8 cellular contexts compared by ENCODE assay signal in the genomic region with DNA sequence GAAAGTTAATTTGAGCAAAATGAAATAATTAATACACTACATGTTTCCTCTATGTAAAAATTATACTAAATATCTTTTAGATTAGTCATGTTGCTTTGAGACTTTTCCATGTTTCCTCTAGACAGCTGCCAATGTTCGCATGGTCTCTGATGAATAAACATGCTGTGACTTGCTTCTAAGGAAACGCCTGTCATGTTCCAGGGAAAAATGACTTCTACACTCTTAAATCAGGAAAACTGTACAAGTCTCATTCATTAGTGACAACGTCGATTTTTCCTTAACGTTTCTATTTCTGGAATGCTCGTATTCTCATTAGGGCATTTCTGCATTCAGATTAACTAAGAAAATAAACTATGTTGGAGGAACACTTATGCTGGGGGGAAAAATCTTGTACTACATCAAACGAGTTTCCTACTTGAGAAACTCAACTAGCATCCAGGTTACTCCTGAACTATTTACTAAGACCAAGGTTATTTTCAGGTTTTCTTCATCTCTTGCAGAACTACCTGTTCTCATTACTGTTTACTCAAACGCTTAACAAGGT. TPM values are rescaled to one million over a fixed set of nuclear protein-coding genes. Genes with fewer than 3 reads are reported as not detected.
A peak's percentile ranks its signal among the peaks of the same experiment; 100 is the strongest.
DNase-seq lines count a peak whose midpoint lies in the region; ATAC-seq and TF ChIP-seq lines count a peak whose summit lies in the region.

No MANE protein-coding gene starts in this region.

- no peaks in the 10 kb centered on the region for H3K36me3 ChIP-seq in A673 (ENCODE audit: insufficient read depth, low read length, poor library complexity, severe bottlenecking)
- no peaks in the 10 kb centered on the region for H3K36me3 ChIP-seq in HEK293 (ENCODE audit: control insufficient read depth in 2 of 2, insufficient read depth in 1 of 2, low read length in 2 of 2)
- H3K36me3 ChIP-seq in mammary epithelial cell (ENCODE audit: insufficient read depth, low read length): no peaks in the 10 kb centered on the region

- TF ChIP-seq CTCF in A673 (conservative IDR thresholded peaks at IDR 0.05; ENCODE audit: low read depth, low read length) (no peak), HEK293 (tag by site-specific recombination; IDR thresholded peaks at IDR 0.05) (no peak), mammary epithelial cell (conservative IDR thresholded peaks at IDR 0.05 in 1 of 2, IDR thresholded peaks at IDR 0.05 in 1 of 2; ENCODE audit: extremely low read depth in 1 of 2, insufficient read depth in 1 of 2, low read depth in 1 of 2, low read length in 2 of 2) (no peak), mesothelial cell of epicardium (IDR thresholded peaks at IDR 0.05; ENCODE audit: unreplicated experiment) (no peak)

- H3K79me2 ChIP-seq in mammary epithelial cell (ENCODE audit: insufficient read depth, low read length): peaks cover 52% of the 10 kb centered on the region

- peak overlapping the region; percentile 97 for H3K4me3 Mint-ChIP-seq in mesothelial cell of epicardium

- dilution Hi-C loops in mammary epithelial cell (cut with HindIII; ENCODE audit: low sequenced_read_pairs): loop anchor here (25.0 kb wide), 1 partner anchor 147 kb away; no protein-coding TSS in a partner anchor

- H3K27ac Mint-ChIP-seq in mesothelial cell of epicardium: peak overlapping the region; percentile 96

- no peaks in the 10 kb centered on the region for H4K20me1 ChIP-seq in mammary epithelial cell (ENCODE audit: insufficient read depth, low read length)

- in situ Hi-C loops in mammary epithelial cell (cut with MboI; ENCODE audit: low sequenced_read_pairs in 2 of 2): loop anchor here in 1 of 2 donors (5.0 to 25.0 kb wide), 2 partner anchors 72 to 103 kb away; no protein-coding TSS in a partner anchor

- peak overlapping the region; percentile 93 for H3K9ac ChIP-seq in mammary epithelial cell (ENCODE audit: insufficient read depth, low read length)

- ATAC-seq in activated CD4-positive, CD25-positive, alpha-beta regulatory T cell treated with anti-CD3 and anti-CD28 coated beads, Interleukin-2, amount 50 U/mL, for 24 hours: no peak
- no peak for ATAC-seq in GM18907 (IDR thresholded peaks at IDR 0.05; ENCODE audit: unreplicated experiment)

- peaks cover 11% of the 10 kb centered on the region for H3K27me3 Mint-ChIP-seq in mesothelial cell of epicardium (ENCODE audit: low read depth)

- DNase-seq in A673 (ENCODE audit: low spot score) (peak; percentile 44), mammary epithelial cell (peak; percentile 86), mesothelial cell of epicardium (ENCODE audit: low spot score in 2 of 2, unreplicated experiment in 2 of 2) (no peak), NCI-H128 (lab: John Stamatoyannopoulos, UW; ENCODE audit: unreplicated experiment) (no peak), KG1 (lab: John Stamatoyannopoulos, UW) (no peak)

- H2AFZ ChIP-seq in mammary epithelial cell (ENCODE audit: low read depth, low read length): peak overlapping the region; percentile 73

- peak overlapping the region; percentile 91 for H3K4me2 ChIP-seq in mammary epithelial cell (ENCODE audit: insufficient read depth, low read depth, low read length)

- intact Hi-C loops in A673 (cut with micrococcal nuclease; ENCODE audit: unreplicated experiment) (loop anchor here (2.0 to 5.0 kb wide), 3 partner anchors 57 to 103 kb away; no protein-coding TSS in a partner anchor), mammary epithelial cell (cut with micrococcal nuclease) (loop anchor here (1.0 to 5.0 kb wide), 3 partner anchors 57 to 153 kb away; no protein-coding TSS in a partner anchor)

- WGBS in mammary epithelial cell (ENCODE audit: low coverage, missing lambda C conversion rate): 2% methylated on average over 8 of the region's 8 CpGs

- H3K27ac ChIP-seq in A673 (ENCODE audit: low read depth, low read length, poor library complexity, severe bottlenecking): no peak overlapping the region
- no peak overlapping the region for H3K27ac ChIP-seq in HEK293 (ENCODE audit: extremely low read depth, low read depth, low read length)
- H3K27ac ChIP-seq in mammary epithelial cell (ENCODE audit: insufficient read depth, low read depth, low read length): peak overlapping the region; percentile 82

- H3K36me3 Mint-ChIP-seq in mesothelial cell of epicardium: no peaks in the 10 kb centered on the region

- peaks cover 59% of the 10 kb centered on the region for H3K4me1 Mint-ChIP-seq in mesothelial cell of epicardium

- H3K4me1 ChIP-seq in A673 (ENCODE audit: insufficient read depth, low read length, poor library complexity, severe bottlenecking) (peaks cover 31% of the 10 kb centered on the region), HEK293 (ENCODE audit: control insufficient read depth, insufficient read depth, low read length) (peaks cover 21% of the 10 kb centered on the region), mammary epithelial cell (ENCODE audit: insufficient read depth, low read length) (peaks cover 18% of the 10 kb centered on the region)

- POLR2A ChIA-PET in A673 (lab: Charles Lee; ENCODE audit: low non-redundant PET): no interaction called here
- POLR2A ChIA-PET in HEK293 (lab: Yijun Ruan, JAX): no interaction called here

- CTCF ChIA-PET in A673 (lab: Charles Lee) (no interaction called here), HEK293 (lab: Yijun Ruan, JAX) (interaction anchor here (0.6 to 2.8 kb wide), 2 partner anchors 40 to 73 kb away, joined by 3 to 21 read pairs; no protein-coding TSS in a partner anchor), mammary epithelial cell (lab: Charles Lee; ENCODE audit: low non-redundant PET) (no interaction called here)

- H3K27me3 ChIP-seq in A673 (replicated peaks; ENCODE audit: insufficient read depth, low read depth, low read length, poor library complexity) (no peaks in the 10 kb centered on the region), mammary epithelial cell (ENCODE audit: insufficient read depth, low read length) (no peaks in the 10 kb centered on the region)

- no TSS peak for BruUV-seq in A673 (replicated peaks; lab: Mats Ljungman, UMichigan)
- no TSS peak for BruUV-seq in mammary epithelial cell (replicated peaks; lab: Mats Ljungman, UMichigan)

- no peaks in the 10 kb centered on the region for H3K9me3 Mint-ChIP-seq in mesothelial cell of epicardium

- peak overlapping the region; percentile 80 for H3K4me3 ChIP-seq in A673 (ENCODE audit: low read depth, low read length, poor library complexity, severe bottlenecking)
- peak overlapping the region; percentile 87 for H3K4me3 ChIP-seq in HEK293 (ENCODE audit: low read depth, low read length)
- H3K4me3 ChIP-seq in mammary epithelial cell (replicated peaks in 1 of 3; ENCODE audit: insufficient read depth in 1 of 3, low read depth in 2 of 3, low read length in 3 of 3): peak overlapping the region; percentile 82 to 87 (median 83)

- H3K9me3 ChIP-seq in A673 (ENCODE audit: low read depth, low read length, poor library complexity, severe bottlenecking) (no peaks in the 10 kb centered on the region), HEK293 (ENCODE audit: control insufficient read depth, insufficient read depth, low read depth, low read length) (no peaks in the 10 kb centered on the region), mammary epithelial cell (replicated peaks; ENCODE audit: insufficient read depth, low read length) (no peaks in the 10 kb centered on the region)

TF ChIP-seq in HEK293, 187 proteins besides CTCF, POLR2A, EP300 and RAD21 (continues in another document):
- TF ChIP-seq, protein P1, sequence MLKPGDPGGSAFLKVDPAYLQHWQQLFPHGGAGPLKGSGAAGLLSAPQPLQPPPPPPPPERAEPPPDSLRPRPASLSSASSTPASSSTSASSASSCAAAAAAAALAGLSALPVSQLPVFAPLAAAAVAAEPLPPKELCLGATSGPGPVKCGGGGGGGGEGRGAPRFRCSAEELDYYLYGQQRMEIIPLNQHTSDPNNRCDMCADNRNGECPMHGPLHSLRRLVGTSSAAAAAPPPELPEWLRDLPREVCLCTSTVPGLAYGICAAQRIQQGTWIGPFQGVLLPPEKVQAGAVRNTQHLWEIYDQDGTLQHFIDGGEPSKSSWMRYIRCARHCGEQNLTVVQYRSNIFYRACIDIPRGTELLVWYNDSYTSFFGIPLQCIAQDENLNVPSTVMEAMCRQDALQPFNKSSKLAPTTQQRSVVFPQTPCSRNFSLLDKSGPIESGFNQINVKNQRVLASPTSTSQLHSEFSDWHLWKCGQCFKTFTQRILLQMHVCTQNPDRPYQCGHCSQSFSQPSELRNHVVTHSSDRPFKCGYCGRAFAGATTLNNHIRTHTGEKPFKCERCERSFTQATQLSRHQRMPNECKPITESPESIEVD (tag by site-specific recombination; IDR thresholded peaks at IDR 0.05): peak; percentile 91
- peak; percentile 68 for TF ChIP-seq PRDM1 (tag by site-specific recombination; IDR thresholded peaks at IDR 0.05)
- no peak for TF ChIP-seq ZNF768 (tag by site-specific recombination; IDR thresholded peaks at IDR 0.05)
- TF ChIP-seq ZFP37 (tag by site-specific recombination; IDR thresholded peaks at IDR 0.05): no peak
- TF ChIP-seq ZNF211 (tag by site-specific recombination; IDR thresholded peaks at IDR 0.05; ENCODE audit: low read depth): no peak
- no peak for TF ChIP-seq KLF9 (tag by site-specific recombination; IDR thresholded peaks at IDR 0.05; ENCODE audit: low read depth)
- no peak for TF ChIP-seq ZBTB17 (tag by site-specific recombination; IDR thresholded peaks at IDR 0.05)
- TF ChIP-seq ZNF621 (tag by site-specific recombination; IDR thresholded peaks at IDR 0.05): no peak
- no peak for TF ChIP-seq GLIS2 (tag by site-specific recombination; IDR thresholded peaks at IDR 0.05)
- TF ChIP-seq ZNF670 (tag by site-specific recombination; IDR thresholded peaks at IDR 0.05; ENCODE audit: low read depth): no peak
- TF ChIP-seq ZNF366 (tag by site-specific recombination; conservative IDR thresholded peaks at IDR 0.05): peak; percentile 29; the same call in 1 of the 2 replicates
- TF ChIP-seq, protein P2, sequence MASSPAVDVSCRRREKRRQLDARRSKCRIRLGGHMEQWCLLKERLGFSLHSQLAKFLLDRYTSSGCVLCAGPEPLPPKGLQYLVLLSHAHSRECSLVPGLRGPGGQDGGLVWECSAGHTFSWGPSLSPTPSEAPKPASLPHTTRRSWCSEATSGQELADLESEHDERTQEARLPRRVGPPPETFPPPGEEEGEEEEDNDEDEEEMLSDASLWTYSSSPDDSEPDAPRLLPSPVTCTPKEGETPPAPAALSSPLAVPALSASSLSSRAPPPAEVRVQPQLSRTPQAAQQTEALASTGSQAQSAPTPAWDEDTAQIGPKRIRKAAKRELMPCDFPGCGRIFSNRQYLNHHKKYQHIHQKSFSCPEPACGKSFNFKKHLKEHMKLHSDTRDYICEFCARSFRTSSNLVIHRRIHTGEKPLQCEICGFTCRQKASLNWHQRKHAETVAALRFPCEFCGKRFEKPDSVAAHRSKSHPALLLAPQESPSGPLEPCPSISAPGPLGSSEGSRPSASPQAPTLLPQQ (tag by site-specific recombination; IDR thresholded peaks at IDR 0.05): peak; percentile 20; the same call in 1 of the 2 replicates
- TF ChIP-seq ZNF530 (tag by site-specific recombination; IDR thresholded peaks at IDR 0.05; ENCODE audit: low read depth): no peak
- TF ChIP-seq ZNF394 (tag by site-specific recombination; IDR thresholded peaks at IDR 0.05; ENCODE audit: borderline replicate concordance): no peak

RNA-seq across cellular contexts. Expression of a gene that starts 1.6 kb away (rescaled TPM):
- 4.2 and 6.6 TPM in 2 replicates for total RNA-seq in A673 (2021)
- 10 to 100 TPM; 35.0 to 53.7 TPM for total RNA-seq in mammary epithelial cell
- polyA plus RNA-seq in mammary epithelial cell: 10.0 TPM
- 36.4 TPM for polyA minus RNA-seq in mammary epithelial cell
- 98.5 to 110 TPM (median 109 TPM) in 3 replicates for total RNA-seq in mesothelial cell of epicardium

Comparison
In these comparisons a context has a peak if more than half of its experiments do, and no peak if none do; other contexts are left out.
1. DNase-seq: peak in A673 (single experiment) and mammary epithelial cell (single experiment); none in mesothelial cell of epicardium (0 of 2), NCI-H128 (single experiment) and KG1 (single experiment).
2. Peak in every context shown above with its lines, with median percentiles within 50 percentile points of each other: H3K4me3 ChIP-seq.